ENCODE assay signal across 8 cellular contexts in the genomic region with DNA sequence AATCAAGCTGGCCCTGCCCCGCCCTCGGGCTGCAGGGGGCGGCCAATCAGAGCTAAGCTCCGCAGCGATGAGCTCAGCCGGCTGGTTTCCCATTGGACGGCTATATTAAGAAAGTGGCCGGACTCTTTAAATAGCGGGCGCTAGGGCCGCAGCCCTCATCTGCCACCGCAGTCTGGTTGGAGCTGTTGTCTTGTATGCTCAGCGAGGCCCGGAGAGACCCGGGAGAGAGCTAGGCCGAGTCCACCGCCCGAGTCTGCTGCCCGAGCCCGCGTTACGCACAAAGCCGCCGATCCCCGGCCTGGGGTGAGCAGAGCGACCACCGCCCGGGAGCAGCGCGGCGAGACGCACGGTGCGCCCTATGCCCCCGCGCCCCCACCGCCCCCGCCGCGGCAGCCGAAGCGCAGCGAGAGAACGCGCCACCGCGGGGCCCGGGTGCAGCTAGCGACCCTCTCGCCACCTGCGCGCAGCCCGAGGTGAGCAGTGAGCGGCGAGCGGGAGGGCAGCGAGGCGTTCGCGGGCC. TPM values are rescaled to one million over a fixed set of nuclear protein-coding genes. Genes with fewer than 3 reads are reported as not detected.
A peak's percentile ranks its signal among the peaks of the same experiment; 100 is the strongest.
DNase-seq lines count a peak whose midpoint lies in the region; ATAC-seq and TF ChIP-seq lines count a peak whose summit lies in the region.

A gene (plus strand): TSS at position 158 of the 520 bp plus-strand sequence. CDS start 392 bp downstream, outside the sequence.

- H3K4me3 ChIP-seq in LNCaP clone FGC (ENCODE audit: low read depth, low read length) (peak within 1 kb of the TSS; percentile 66), fibroblast of the aortic adventitia (ENCODE audit: low read depth, low read length) (peak within 1 kb of the TSS; percentile 93)

- peaks cover 11% of the 10 kb centered on the region for H3K36me3 Mint-ChIP-seq in nephron (ENCODE audit: low read depth)

- H3K4me3 Mint-ChIP-seq in nephron, result peak within 1 kb of the TSS; percentile 94 to 98 (median 95)

- ATAC-seq in stimulated activated naive CD8-positive, alpha-beta T cell treated with anti-CD3 and anti-CD28 coated beads, Interleukin-15, Interleukin-2, amounts not matched to agents 100 U/mL and 50 U/mL, for 24 hours, result peak; percentile 98

- DNase-seq in EH (ENCODE audit: low read depth) (peak; percentile 99), GOT3 (lab: John Stamatoyannopoulos, UW) (peak; percentile 94), LNCaP clone FGC (ENCODE audit: low read depth) (peak; percentile 91), SHP77 (lab: John Stamatoyannopoulos, UW) (peak; percentile 95 to 96), activated gamma-delta T cell (lab: John Stamatoyannopoulos, UW) (peak; percentile 88), fibroblast of the aortic adventitia (ENCODE audit: low read depth) (peak; percentile 99)
- peak; percentile 91 for DNase-seq in stimulated activated naive CD8-positive, alpha-beta T cell treated with anti-CD3 and anti-CD28 coated beads, Interleukin-15, Interleukin-2, amounts not matched to agents 100 U/mL and 50 U/mL, for 24 hours

- H3K9me3 Mint-ChIP-seq in nephron, result no peaks in the 10 kb centered on the region

- peak within 1 kb of the TSS; percentile 83 to 98 (median 96) for H3K27ac Mint-ChIP-seq in nephron

- H3K27me3 Mint-ChIP-seq in nephron (ENCODE audit: low read depth), result peaks cover 5% of the 10 kb centered on the region

- TF ChIP-seq CTCF in LNCaP clone FGC (IDR thresholded peaks at IDR 0.05; ENCODE audit: control insufficient read depth, extremely low read depth, insufficient read depth) (no peak), fibroblast of the aortic adventitia (IDR thresholded peaks at IDR 0.05; ENCODE audit: insufficient read depth, low read length) (peak; percentile 7), nephron (IDR thresholded peaks at IDR 0.05; ENCODE audit: unreplicated experiment in 3 of 3) (peak in 1 of 3 experiments; percentile 16)

- H3K4me1 Mint-ChIP-seq in nephron, result peaks cover 48% of the 10 kb centered on the region

RNA-seq across cellular contexts. Expression of the gene that starts here (rescaled TPM):
- 40.5 and 82.0 TPM in 2 replicates for total RNA-seq in fibroblast of the aortic adventitia (ENCODE audit: low replicate concordance)

Comparison
In these comparisons a context has a peak if more than half of its experiments do, and no peak if none do; other contexts are left out.
1. Peak in every context shown above with its lines: DNase-seq, ATAC-seq and H3K4me3 ChIP-seq.